Comparison of ENCODE assay signal across 19 cellular contexts in genomic region chr9:135230817-135231520, GRCh38.
A peak's percentile ranks its signal among the peaks of the same experiment; 100 is the strongest.
DNase-seq lines count a peak whose midpoint lies in the region; ATAC-seq and TF ChIP-seq lines count a peak whose summit lies in the region.
"Had no signal": no experiment of that assay in that cellular context is flagged by ENCODE, and none has a peak within 500 bp of the region (broad histone marks: within the 10 kb centered on the region; RNA-seq: fewer than 3 reads in every experiment).

No MANE protein-coding gene starts in this region.

- no peaks in the 10 kb centered on the region for H3K4me1 ChIP-seq in RWPE2 (ENCODE audit: insufficient read depth, poor library complexity, severe bottlenecking)
- H3K4me1 ChIP-seq in lower lobe of right lung: no peaks in the 10 kb centered on the region
- H3K4me1 ChIP-seq in spleen: no peaks in the 10 kb centered on the region
- H3K4me1 ChIP-seq: HAP-1, Peyer's patch had no signal

- ATAC-seq in Right ventricle myocardium superior (ENCODE audit: poor library complexity) (no peak), Right ventricle myocardium inferior (no peak), RWPE2 (ENCODE audit: low read depth) (no peak), lower lobe of right lung (no peak), HG02678 (IDR thresholded peaks at IDR 0.05; ENCODE audit: unreplicated experiment) (no peak)

- intact Hi-C loops in Right ventricle myocardium superior (cut with DNase I): no loop called here
- intact Hi-C loops in Right ventricle myocardium inferior (cut with DNase I): no loop called here
- intact Hi-C loops in lower lobe of right lung (cut with DNase I): no loop called here
- intact Hi-C loops in spleen (cut with DNase I; ENCODE audit: low total_unique reads): no loop called here

- H3K27ac ChIP-seq in RWPE2 (ENCODE audit: poor library complexity, severe bottlenecking) (no peak overlapping the region), lower lobe of right lung (no peak overlapping the region), spleen (no peak overlapping the region)
- H3K27ac ChIP-seq: 22Rv1, Peyer's patch had no signal

- H3K36me3 ChIP-seq in RWPE2 (ENCODE audit: low read depth) (no peaks in the 10 kb centered on the region), lower lobe of right lung (no peaks in the 10 kb centered on the region), spleen (no peaks in the 10 kb centered on the region)
- H3K36me3 ChIP-seq: HAP-1, Peyer's patch had no signal

- H3K4me3 ChIP-seq in RWPE2 (ENCODE audit: severe bottlenecking) (no peak overlapping the region), lower lobe of right lung (no peak overlapping the region), spleen (no peak overlapping the region)
- H3K4me3 ChIP-seq: HAP-1, Peyer's patch had no signal

- WGBS in spleen, 5 donors: 62 to 83% (median 72%) methylated on average over 9 to 10 of the region's 10 CpGs

- peak; percentile 24 for DNase-seq in Right ventricle myocardium superior
- no peak for DNase-seq in Right ventricle myocardium inferior (ENCODE audit: missing footprints)
- peak; percentile 28 for DNase-seq in RWPE2 (ENCODE audit: low spot score)
- peak; percentile 13 for DNase-seq in lower lobe of right lung
- DNase-seq in spleen: peak; percentile 49
- DNase-seq in SHP77 (lab: John Stamatoyannopoulos, UW): no peak
- DNase-seq in NCI-H2107 (lab: John Stamatoyannopoulos, UW): no peak
- DNase-seq: DND-41; MM.1S; NCI-H1092; NCI-H1436 treated with DMSO at 0.1 percent for 48 hours; NCI-H2029; NCI-H446 treated with DMSO at 0.1 percent for 48 hours; NK-92 treated with Interleukin-12 subunit alpha and Interleukin-12 subunit beta, amount 100 ng/mL, for 24 hours; SHP77 treated with DMSO at 0.1 percent for 48 hours had no signal

- peaks cover 23% of the 10 kb centered on the region for H3K27me3 ChIP-seq in RWPE2 (ENCODE audit: insufficient read depth, poor library complexity, severe bottlenecking)
- H3K27me3 ChIP-seq in lower lobe of right lung (ENCODE audit: low read depth): peaks cover 13% of the 10 kb centered on the region
- peaks cover 0 to 47% (median 0%) of the 10 kb centered on the region in 7 donors for H3K27me3 ChIP-seq in spleen (replicated peaks in 1 of 7)
- H3K27me3 ChIP-seq: Peyer's patch had no signal

- no peaks in the 10 kb centered on the region for H3K9me3 ChIP-seq in RWPE2 (ENCODE audit: severe bottlenecking)
- no peaks in the 10 kb centered on the region for H3K9me3 ChIP-seq in lower lobe of right lung
- peaks cover 0 to 20% (median 15%) of the 10 kb centered on the region in 8 donors for H3K9me3 ChIP-seq in spleen
- H3K9me3 ChIP-seq: HAP-1, Peyer's patch had no signal

- TF ChIP-seq POLR2A in spleen (IDR thresholded peaks at IDR 0.05): no peak

- TF ChIP-seq CTCF in RWPE2 (IDR thresholded peaks at IDR 0.05; ENCODE audit: poor library complexity, severe bottlenecking): no peak
- no peak for TF ChIP-seq CTCF in lower lobe of right lung (IDR thresholded peaks at IDR 0.05)
- no peak for TF ChIP-seq CTCF in spleen (IDR thresholded peaks at IDR 0.05 in 8 of 11, conservative IDR thresholded peaks at IDR 0.05 in 3 of 11)

Comparison
In these comparisons a context has a peak if more than half of its experiments do, and no peak if none do; other contexts are left out.
1. DNase-seq: peak in Right ventricle myocardium superior (single experiment), RWPE2 (single experiment), lower lobe of right lung (single experiment) and spleen (single experiment); none in Right ventricle myocardium inferior (single experiment), SHP77 (0 of 2) and NCI-H2107 (single experiment).